Comparison of ENCODE assay signal across 17 cellular contexts in the genomic region with DNA sequence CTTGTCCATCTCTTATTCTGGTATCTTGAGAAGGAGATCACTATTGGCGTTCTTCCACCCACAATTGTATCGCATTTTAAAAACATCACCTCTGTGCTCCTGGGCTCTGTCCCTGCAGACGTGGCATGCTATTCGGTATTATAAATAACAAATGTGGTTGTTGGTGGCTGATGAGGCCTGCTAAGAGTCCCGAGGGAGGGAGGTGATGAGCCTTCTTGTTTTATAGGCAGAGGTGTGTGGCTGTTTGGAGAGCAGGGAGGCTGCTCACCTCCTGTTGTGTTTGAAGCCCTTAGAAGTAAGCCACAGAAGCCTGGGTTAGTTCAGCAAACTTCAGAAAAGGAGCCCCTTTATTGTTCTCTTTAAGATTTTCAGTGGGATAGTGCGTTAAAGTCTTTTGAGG. TPM values are rescaled to one million over a fixed set of nuclear protein-coding genes. Genes with fewer than 3 reads are reported as not detected.
DNase-seq lines count a peak whose midpoint lies in the region; ATAC-seq, FAIRE-seq and TF ChIP-seq lines count a peak whose summit lies in the region.
"Had no signal": no experiment of that assay in that cellular context is flagged by ENCODE, and none has a peak within 500 bp of the region (broad histone marks: within the 10 kb centered on the region; RNA-seq: fewer than 3 reads in every experiment).

No MANE protein-coding gene starts in this region.

- no peak overlapping the region for H3K4me3 ChIP-seq in BLaER1 treated with 17β-estradiol and CSF1 and Interleukin-3, amounts not matched to agents 10 nM and 100 nM
- H3K4me3 ChIP-seq in Karpas-422 (ENCODE audit: low read length) (no peak overlapping the region), GM12878 (no peak overlapping the region), stomach (no peak overlapping the region), A673 (ENCODE audit: low read depth, low read length, poor library complexity, severe bottlenecking) (no peak overlapping the region)

- BruUV-seq in GM12878 (replicated peaks; lab: Mats Ljungman, UMichigan), result no TSS peak
- BruUV-seq in A673 (replicated peaks; lab: Mats Ljungman, UMichigan), result no TSS peak

- RAD21 ChIA-PET in GM12878 (lab: Charles Lee; ENCODE audit: unreplicated experiment), result interaction anchor here (1.3 to 1.4 kb wide), 2 partner anchors 10 to 32 kb away, joined by 3 to 5 read pairs; no protein-coding TSS in a partner anchor

- peaks cover 78 to 99% (median 91%) of the 10 kb centered on the region in 11 experiments for H3K36me3 ChIP-seq in BLaER1 treated with 17β-estradiol and CSF1 and Interleukin-3, amounts not matched to agents 10 nM and 100 nM
- H3K36me3 ChIP-seq in Karpas-422 (ENCODE audit: insufficient read depth, low read length) (peaks cover 26% of the 10 kb centered on the region), GM12878 (ENCODE audit: control insufficient read depth in 2 of 2, insufficient read depth in 2 of 2, low read length in 1 of 2) (peaks cover 26 to 50% of the 10 kb centered on the region in 2 experiments), stomach (peaks cover 18 to 63% (median 52%) of the 10 kb centered on the region in 4 donors), A673 (ENCODE audit: insufficient read depth, low read length, poor library complexity, severe bottlenecking) (peaks cover 19% of the 10 kb centered on the region)

- H3K27me3 Mint-ChIP-seq in activated CD4-positive, alpha-beta T cell treated with anti-CD3 and anti-CD28 coated beads for 36 hours, result no peaks in the 10 kb centered on the region
- H3K27me3 Mint-ChIP-seq: CD8-positive, alpha-beta memory T cell had no signal

- H2AFZ ChIP-seq in Karpas-422 (ENCODE audit: low read length), result no peak overlapping the region
- no peak overlapping the region for H2AFZ ChIP-seq in GM12878 (ENCODE audit: control insufficient read depth, low read depth, low read length)

- peak overlapping the region in 4 of 11 experiments; percentile 24 to 46 (median 33); a peak in 5 of 22 replicates for H3K9ac ChIP-seq in BLaER1 treated with 17β-estradiol and CSF1 and Interleukin-3, amounts not matched to agents 10 nM and 100 nM
- H3K9ac ChIP-seq in Karpas-422 (ENCODE audit: low read length) (0 out of 2 replicates have a peak overlapping the region, but pooled peaks have one; percentile 28), GM12878 (ENCODE audit: control insufficient read depth, insufficient read depth, low read length) (no peak overlapping the region)

- peak in 1 of 2 experiments; percentile 60; a peak in 1 of 4 replicates for TF ChIP-seq EP300 in GM12878 (IDR thresholded peaks at IDR 0.05; ENCODE audit: borderline replicate concordance in 1 of 2, control insufficient read depth in 1 of 2, low read depth in 2 of 2, low read length in 2 of 2)
- TF ChIP-seq EP300 in stomach (IDR thresholded peaks at IDR 0.05), result no peak

- in situ Hi-C loops in GM12878 (cut with MboI), result no loop called here

- no peak overlapping the region for H3K27ac Mint-ChIP-seq in activated CD4-positive, alpha-beta T cell treated with anti-CD3 and anti-CD28 coated beads for 36 hours

- H3K4me1 Mint-ChIP-seq in activated CD4-positive, alpha-beta T cell treated with anti-CD3 and anti-CD28 coated beads for 36 hours, result peaks cover 16% of the 10 kb centered on the region

- peaks cover 21 to 84% (median 67%) of the 10 kb centered on the region in 11 experiments; a peak in 20 of 22 replicates for H4K20me1 ChIP-seq in BLaER1 treated with 17β-estradiol and CSF1 and Interleukin-3, amounts not matched to agents 10 nM and 100 nM
- H4K20me1 ChIP-seq in Karpas-422 (ENCODE audit: insufficient read depth, low read depth, low read length) (no peaks in the 10 kb centered on the region), GM12878 (ENCODE audit: control insufficient read depth, insufficient read depth) (no peaks in the 10 kb centered on the region)

- TF ChIP-seq RAD21 in GM12878 (IDR thresholded peaks at IDR 0.05; ENCODE audit: insufficient read depth, low read depth, low read length), result no peak

- H3K27ac ChIP-seq in BLaER1 treated with 17β-estradiol and CSF1 and Interleukin-3, amounts not matched to agents 10 nM and 100 nM, result no peak overlapping the region
- peak overlapping the region; percentile 29; the same call in 1 of the 2 replicates for H3K27ac ChIP-seq in Karpas-422 (ENCODE audit: low read length)
- no peak overlapping the region for H3K27ac ChIP-seq in GM12878 (ENCODE audit: control insufficient read depth, insufficient read depth)
- H3K27ac ChIP-seq in stomach, result peak overlapping the region in 3 of 5 donors; percentile 9 to 52 (median 47)
- H3K27ac ChIP-seq in A673 (ENCODE audit: low read depth, low read length, poor library complexity, severe bottlenecking), result no peak overlapping the region
- H3K27ac ChIP-seq: HL-60 had no signal

- no peak overlapping the region for H3K4me3 Mint-ChIP-seq in activated CD4-positive, alpha-beta T cell treated with anti-CD3 and anti-CD28 coated beads for 36 hours
- H3K4me3 Mint-ChIP-seq: CD8-positive, alpha-beta memory T cell had no signal

- TF ChIP-seq POLR2A in GM12878 (IDR thresholded peaks at IDR 0.05; ENCODE audit: low read depth, low read length), result no peak
- no peak for TF ChIP-seq POLR2A in stomach (IDR thresholded peaks at IDR 0.05)

- H3K9me3 ChIP-seq in BLaER1 treated with 17β-estradiol and CSF1 and Interleukin-3, amounts not matched to agents 10 nM and 100 nM (replicated peaks in 1 of 11), result no peaks in the 10 kb centered on the region
- H3K9me3 ChIP-seq in Karpas-422 (ENCODE audit: low read length) (no peaks in the 10 kb centered on the region), GM12878 (replicated peaks; ENCODE audit: control insufficient read depth, insufficient read depth, low read length) (no peaks in the 10 kb centered on the region), stomach (no peaks in the 10 kb centered on the region), A673 (ENCODE audit: low read depth, low read length, poor library complexity, severe bottlenecking) (no peaks in the 10 kb centered on the region)

- intact Hi-C loops in GM12878 (cut with micrococcal nuclease; ENCODE audit: unreplicated experiment), result no loop called here
- intact Hi-C loops in stomach (cut with DNase I; ENCODE audit: low total_unique reads), result no loop called here
- intact Hi-C loops in A673 (cut with micrococcal nuclease; ENCODE audit: unreplicated experiment), result no loop called here
- intact Hi-C loops in activated CD4-positive, alpha-beta T cell treated with anti-CD3 and anti-CD28 coated beads for 36 hours (cut with DNase I, micrococcal nuclease), result no loop called here

- no peaks in the 10 kb centered on the region for H3K27me3 ChIP-seq in BLaER1 treated with 17β-estradiol and CSF1 and Interleukin-3, amounts not matched to agents 10 nM and 100 nM
- no peaks in the 10 kb centered on the region for H3K27me3 ChIP-seq in Karpas-422 (ENCODE audit: low read length)
- no peaks in the 10 kb centered on the region for H3K27me3 ChIP-seq in GM12878 (replicated peaks in 1 of 2; ENCODE audit: control insufficient read depth in 2 of 2, insufficient read depth in 2 of 2, low read length in 1 of 2)
- no peaks in the 10 kb centered on the region for H3K27me3 ChIP-seq in stomach
- H3K27me3 ChIP-seq in A673 (replicated peaks; ENCODE audit: insufficient read depth, low read depth, low read length, poor library complexity), result no peaks in the 10 kb centered on the region

- no peak for TF ChIP-seq CTCF in GM12878 (IDR thresholded peaks at IDR 0.05 in 2 of 3, conservative IDR thresholded peaks at IDR 0.05 in 1 of 3; ENCODE audit: control insufficient read depth in 2 of 3, extremely low read depth in 1 of 3, insufficient read depth in 1 of 3, low read depth in 3 of 3, low read length in 3 of 3)
- TF ChIP-seq CTCF in stomach (IDR thresholded peaks at IDR 0.05), result no peak
- no peak for TF ChIP-seq CTCF in A673 (conservative IDR thresholded peaks at IDR 0.05; ENCODE audit: low read depth, low read length)

- H3K4me1 ChIP-seq in BLaER1 treated with 17β-estradiol and CSF1 and Interleukin-3, amounts not matched to agents 10 nM and 100 nM, result peaks cover 8 to 39% (median 29%) of the 10 kb centered on the region in 10 experiments
- H3K4me1 ChIP-seq in Karpas-422 (ENCODE audit: low read length), result peaks cover 28% of the 10 kb centered on the region
- peaks cover 36% of the 10 kb centered on the region for H3K4me1 ChIP-seq in GM12878 (ENCODE audit: control insufficient read depth, insufficient read depth, low read length)
- peaks cover 47 to 78% (median 66%) of the 10 kb centered on the region in 4 donors for H3K4me1 ChIP-seq in stomach
- H3K4me1 ChIP-seq in A673 (ENCODE audit: insufficient read depth, low read length, poor library complexity, severe bottlenecking), result no peaks in the 10 kb centered on the region

- no peaks in the 10 kb centered on the region for H3K9me3 Mint-ChIP-seq in activated CD4-positive, alpha-beta T cell treated with anti-CD3 and anti-CD28 coated beads for 36 hours (ENCODE audit: low read depth)
- H3K9me3 Mint-ChIP-seq: CD8-positive, alpha-beta memory T cell had no signal

- DNase-seq in Karpas-422 (peak; percentile 61), GM12878 (ENCODE audit: low read depth, low spot score) (no peak), stomach (no peak), A673 (ENCODE audit: low spot score) (no peak)
- DNase-seq in activated CD4-positive, alpha-beta T cell treated with anti-CD3 and anti-CD28 coated beads for 36 hours, result no peak
- DNase-seq: ACHN; CD8-positive, alpha-beta memory T cell; NCI-H1436; NCI-H2081 treated with DMSO at 0.1 percent for 48 hours; NCI-H82; SHP77 had no signal

- H3K79me2 ChIP-seq in Karpas-422 (ENCODE audit: low read length) (peaks cover 35% of the 10 kb centered on the region), GM12878 (ENCODE audit: control insufficient read depth, insufficient read depth, low read length) (peaks cover 32% of the 10 kb centered on the region)

- WGBS in GM12878 (ENCODE audit: insufficient coverage, insufficient replicate concordance, low lambda C conversion rate, missing lambda C conversion rate), result 55% methylated on average over 6 of the region's 6 CpGs
- 75 to 86% (median 81%) methylated on average over 6 of the region's 6 CpGs for WGBS in stomach, 5 donors

- no peaks in the 10 kb centered on the region for H3K9me2 ChIP-seq in Karpas-422 (replicated peaks; ENCODE audit: insufficient read depth, low read length)

- H3K4me2 ChIP-seq in BLaER1 treated with 17β-estradiol and CSF1 and Interleukin-3, amounts not matched to agents 10 nM and 100 nM, result peak overlapping the region in 8 of 11 experiments; percentile 18 to 74 (median 54); a peak in 14 of 22 replicates
- H3K4me2 ChIP-seq in Karpas-422 (ENCODE audit: low read depth, low read length, poor library complexity, severe bottlenecking) (peak overlapping the region; percentile 33), GM12878 (ENCODE audit: control insufficient read depth, insufficient read depth) (no peak overlapping the region)

- peaks cover 24% of the 10 kb centered on the region for H3K36me3 Mint-ChIP-seq in activated CD4-positive, alpha-beta T cell treated with anti-CD3 and anti-CD28 coated beads for 36 hours (ENCODE audit: low read depth)

- CTCF ChIA-PET in GM12878 (lab: Yijun Ruan, JAX), result no interaction called here
- CTCF ChIA-PET in A673 (lab: Charles Lee), result interaction anchor here (0.6 kb wide), 1 partner anchor 34 kb away, joined by 5 read pairs; no protein-coding TSS in a partner anchor
- CTCF ChIA-PET in activated CD4-positive, alpha-beta T cell treated with anti-CD3 and anti-CD28 coated beads for 36 hours (lab: Charles Lee), result interaction anchor here (0.6 to 1.6 kb wide), 2 partner anchors 113 to 1570 kb away, joined by 3 read pairs; no protein-coding TSS in a partner anchor

- SMC1A ChIA-PET in GM12878 (lab: Charles Lee; ENCODE audit: uncharacterized antibody, unreplicated experiment), result interaction anchor here (0.9 to 1.6 kb wide), 4 partner anchors 11 to 40 kb away, joined by 3 to 5 read pairs (median 4); a partner anchor contains a TSS

- ATAC-seq in GM12878 (no peak), HG03139 (IDR thresholded peaks at IDR 0.05; ENCODE audit: unreplicated experiment) (no peak)
- ATAC-seq in activated CD4-positive, alpha-beta T cell treated with anti-CD3 and anti-CD28 coated beads for 36 hours, result no peak
- ATAC-seq: Panc1, SK-N-SH treated with all-trans-retinoic acid at 6 μM for 48 hours had no signal

- FAIRE-seq in GM12878 (lab: Jason Lieb, UNC), result no peak

- POLR2A ChIA-PET in GM12878 (lab: Charles Lee) (interaction anchor here (0.6 to 1.1 kb wide), 5 partner anchors 16 to 1169 kb away, joined by 3 to 6 read pairs (median 4); a partner anchor contains a TSS), A673 (lab: Charles Lee; ENCODE audit: low non-redundant PET) (no interaction called here)
- POLR2A ChIA-PET in activated CD4-positive, alpha-beta T cell treated with anti-CD3 and anti-CD28 coated beads for 36 hours (lab: Charles Lee), result no interaction called here

RNA-seq across cellular contexts. Expression of a gene that starts 15.6 kb away (rescaled TPM):
- 7.7 and 8.5 TPM in 2 replicates for total RNA-seq in Karpas-422 (2014; rRNA removed; shearing (Covaris generic); ENCODE audit: low replicate concordance)
- 16.3 and 20.6 TPM in 2 replicates for total RNA-seq in GM12878 (2013; cell fraction: nucleolus; rRNA removed)
- 8.6 and 12.2 TPM in 2 replicates for total RNA-seq in GM12878 (2014; rRNA removed)
- total RNA-seq in GM12878 (2014; rRNA removed; fragmentation: Illumina TruSeq; extraction: Trizol), result 15.0 and 15.6 TPM in 2 replicates
- 18.9 TPM in 2 replicates for total RNA-seq in GM12878 (2021)
- 22.4 TPM for polyA plus RNA-seq in GM12878 (2011; ENCODE audit: low read depth)
- polyA plus RNA-seq in GM12878 (2011; rRNA removed), result 25.1 and 39.0 TPM in 2 replicates
- 52.9 and 61.1 TPM in 2 replicates for polyA plus RNA-seq in GM12878 (2011; cell fraction: cytosol; rRNA removed)
- polyA plus RNA-seq in GM12878 (2011; cell fraction: nucleus; rRNA removed), result 32.8 and 42.1 TPM in 2 replicates
- polyA plus RNA-seq in GM12878 (2012), result 23.7 and 25.2 TPM in 2 replicates
- 20.2 and 30.7 TPM in 2 replicates for polyA plus RNA-seq in GM12878 (2014; fragmentation: Illumina TruSeq; extraction: Trizol)
- 10 to 100 TPM; 13.7 to 15.6 TPM for polyA plus RNA-seq in GM12878 (2014; fragmentation: Nextera tagmentation; extraction: Ambion mirVana)
- polyA plus RNA-seq in GM12878 (2014; rRNA removed), result 33.7 and 36.4 TPM in 2 replicates
- polyA plus RNA-seq in GM12878 (2016; fragmentation: Nextera tagmentation; extraction: Ambion mirVana), result 10 to 100 TPM; 40.8 to 45.6 TPM
- polyA minus RNA-seq in GM12878 (2011; rRNA and poly(A)+ RNA removed), result 25.5 and 25.8 TPM in 2 replicates
- 7.5 and 9.5 TPM in 2 replicates for polyA minus RNA-seq in GM12878 (2011; cell fraction: cytosol; rRNA and poly(A)+ RNA removed)
- 4.2 and 8.4 TPM in 2 replicates for polyA minus RNA-seq in GM12878 (2011; cell fraction: nucleus; rRNA and poly(A)+ RNA removed)
- 10 to 100 TPM in 3 of 5 donors, 1 to 10 TPM in 2; 2.3 to 27.5 (median 15.2) TPM for total RNA-seq in stomach
- polyA plus RNA-seq in stomach, result 10 to 100 TPM; 43.5 to 57.7 (median 57.5) TPM
- total RNA-seq in A673 (2021), result 46.4 and 48.4 TPM in 2 replicates
- 10 to 100 TPM; 11.9 to 13.5 TPM for total RNA-seq in activated CD4-positive, alpha-beta T cell treated with anti-CD3 and anti-CD28 coated beads for 36 hours

RNA-seq across cellular contexts. Expression of a gene that starts 40.9 kb away (rescaled TPM):
- total RNA-seq in Karpas-422 (2014; rRNA removed; shearing (Covaris generic); ENCODE audit: low replicate concordance), result 39.9 and 41.5 TPM in 2 replicates
- 118 and 148 TPM in 2 replicates for total RNA-seq in GM12878 (2013; cell fraction: nucleolus; rRNA removed)
- total RNA-seq in GM12878 (2014; rRNA removed), result 22.1 and 27.4 TPM in 2 replicates
- 19.3 and 20.0 TPM in 2 replicates for total RNA-seq in GM12878 (2014; rRNA removed; fragmentation: Illumina TruSeq; extraction: Trizol)
- total RNA-seq in GM12878 (2021), result 63.5 and 71.3 TPM in 2 replicates
- 15.0 TPM for polyA plus RNA-seq in GM12878 (2011; ENCODE audit: low read depth)
- 18.4 and 32.0 TPM in 2 replicates for polyA plus RNA-seq in GM12878 (2011; rRNA removed)
- 41.3 and 47.7 TPM in 2 replicates for polyA plus RNA-seq in GM12878 (2011; cell fraction: cytosol; rRNA removed)
- 185 and 196 TPM in 2 replicates for polyA plus RNA-seq in GM12878 (2011; cell fraction: nucleus; rRNA removed)
- polyA plus RNA-seq in GM12878 (2012), result 25.3 and 26.0 TPM in 2 replicates
- 20.3 and 33.1 TPM in 2 replicates for polyA plus RNA-seq in GM12878 (2014; fragmentation: Illumina TruSeq; extraction: Trizol)
- under 1 TPM; 0.60 to 0.85 TPM for polyA plus RNA-seq in GM12878 (2014; fragmentation: Nextera tagmentation; extraction: Ambion mirVana)
- 47.1 and 61.4 TPM in 2 replicates for polyA plus RNA-seq in GM12878 (2014; rRNA removed)
- polyA plus RNA-seq in GM12878 (2016; fragmentation: Nextera tagmentation; extraction: Ambion mirVana), result 10 to 100 TPM; 26.9 TPM
- polyA minus RNA-seq in GM12878 (2011; rRNA and poly(A)+ RNA removed), result 41.8 and 64.6 TPM in 2 replicates
- polyA minus RNA-seq in GM12878 (2011; cell fraction: cytosol; rRNA and poly(A)+ RNA removed), result 22.9 and 30.8 TPM in 2 replicates
- 42.9 and 73.0 TPM in 2 replicates for polyA minus RNA-seq in GM12878 (2011; cell fraction: nucleus; rRNA and poly(A)+ RNA removed)
- total RNA-seq in stomach, result 100 to 1,000 TPM in 1 of 5 donors, 10 to 100 TPM in 4; 31.6 to 471 (median 69.8) TPM
- 10 to 100 TPM; 40.7 to 47.4 (median 47.2) TPM for polyA plus RNA-seq in stomach
- 23.3 and 29.6 TPM in 2 replicates for total RNA-seq in A673 (2021)
- 1 to 10 TPM; 4.2 to 5.7 TPM for total RNA-seq in activated CD4-positive, alpha-beta T cell treated with anti-CD3 and anti-CD28 coated beads for 36 hours

RNA-seq across cellular contexts. Expression of a gene that starts 43.5 kb away (rescaled TPM):
- total RNA-seq in Karpas-422 (2014; rRNA removed; shearing (Covaris generic); ENCODE audit: low replicate concordance), result not detected in 2 replicates
- total RNA-seq in GM12878 (2013; cell fraction: nucleolus; rRNA removed), result not detected in 2 replicates
- total RNA-seq in GM12878 (2014; rRNA removed) (not detected in 2 replicates), GM12878 (2014; rRNA removed; fragmentation: Illumina TruSeq; extraction: Trizol) (not detected in 2 replicates), GM12878 (2021) (not detected in 2 replicates), stomach (not detected), A673 (2021) (not detected in 2 replicates)
- not detected for polyA plus RNA-seq in GM12878 (2011; ENCODE audit: low read depth)
- polyA plus RNA-seq in GM12878 (2011; rRNA removed) (not detected in 2 replicates), GM12878 (2014; fragmentation: Illumina TruSeq; extraction: Trizol) (not detected in 2 replicates), GM12878 (2014; fragmentation: Nextera tagmentation; extraction: Ambion mirVana) (not detected), GM12878 (2014; rRNA removed) (not detected in 2 replicates), GM12878 (2016; fragmentation: Nextera tagmentation; extraction: Ambion mirVana) (not detected), stomach (not detected)
- not detected in 2 replicates for polyA plus RNA-seq in GM12878 (2011; cell fraction: cytosol; rRNA removed)
- polyA plus RNA-seq in GM12878 (2011; cell fraction: nucleus; rRNA removed), result not detected in 2 replicates
- not detected in 2 replicates for polyA plus RNA-seq in GM12878 (2012)
- not detected in 2 replicates for polyA minus RNA-seq in GM12878 (2011; rRNA and poly(A)+ RNA removed)
- polyA minus RNA-seq in GM12878 (2011; cell fraction: cytosol; rRNA and poly(A)+ RNA removed), result not detected in 2 replicates
- polyA minus RNA-seq in GM12878 (2011; cell fraction: nucleus; rRNA and poly(A)+ RNA removed), result not detected in 2 replicates
- total RNA-seq in activated CD4-positive, alpha-beta T cell treated with anti-CD3 and anti-CD28 coated beads for 36 hours, result not detected
- total RNA-seq: CD8-positive, alpha-beta memory T cell; NCI-H460 had no signal
- polyA plus RNA-seq: CD8-positive, alpha-beta memory T cell had no signal

Comparison
In these comparisons a context has a peak if more than half of its experiments do, and no peak if none do; other contexts are left out.
1. H3K27ac ChIP-seq: peak in Karpas-422 (single experiment) and stomach (3 of 5); none in BLaER1 treated with 17β-estradiol and CSF1 and Interleukin-3, amounts not matched to agents 10 nM and 100 nM (0 of 11), GM12878 (single experiment) and A673 (single experiment).